ENCODE assay signal across 22 cellular contexts in genomic region chr2:21431078-21431477, GRCh38.
DNase-seq lines count a peak whose midpoint lies in the region; ATAC-seq, FAIRE-seq and TF ChIP-seq lines count a peak whose summit lies in the region.
"Had no signal": no experiment of that assay in that cellular context is flagged by ENCODE, and none has a peak within 500 bp of the region (broad histone marks: within the 10 kb centered on the region; RNA-seq: fewer than 3 reads in every experiment).

No MANE protein-coding gene starts in this region.

- peaks cover 2% of the 10 kb centered on the region for H3K27me3 Mint-ChIP-seq in neural progenitor cell (ENCODE audit: insufficient read depth, low read depth)
- no peaks in the 10 kb centered on the region for H3K27me3 Mint-ChIP-seq in natural killer cell treated with Interleukin-12 subunit alpha and Interleukin-12 subunit beta and Interleukin-15 and Interleukin-18, amount 100 ng/mL, for 72 hours
- H3K27me3 Mint-ChIP-seq: CD4-positive, alpha-beta memory T cell; IgD-negative memory B cell had no signal

- H3K4me1 Mint-ChIP-seq in neural progenitor cell: peaks cover 8% of the 10 kb centered on the region
- H3K4me1 Mint-ChIP-seq in natural killer cell treated with Interleukin-12 subunit alpha and Interleukin-12 subunit beta and Interleukin-15 and Interleukin-18, amount 100 ng/mL, for 72 hours (ENCODE audit: low read depth in 2 of 2): peaks cover 7 to 9% of the 10 kb centered on the region in 2 donors
- H3K4me1 Mint-ChIP-seq: CD14-positive monocyte; CD4-positive, alpha-beta memory T cell; IgD-negative memory B cell had no signal

- H2BK5ac ChIP-seq in H1 (ENCODE audit: low read depth, low read length): no peak overlapping the region

- POLR2A ChIA-PET in H1 (lab: Charles Lee; ENCODE audit: partially characterized antibody): no interaction called here

- H2AFZ ChIP-seq in H1 (ENCODE audit: low read length) (no peak overlapping the region), neural progenitor cell (replicated peaks) (peak overlapping the region; percentile 76)

- no peak overlapping the region for H2BK20ac ChIP-seq in H1 (ENCODE audit: low read length)

- H3K56ac ChIP-seq in H1 (replicated peaks; ENCODE audit: insufficient read length, low read depth, low read length): no peak overlapping the region

- TF ChIP-seq CTCF in H1 (IDR thresholded peaks at IDR 0.05; ENCODE audit: control extremely low read depth in 1 of 3, insufficient read depth in 1 of 3, low read depth in 1 of 3, low read length in 3 of 3) (no peak), neural progenitor cell (IDR thresholded peaks at IDR 0.05) (no peak)

- no peak overlapping the region for H3K4ac ChIP-seq in H1 (replicated peaks; ENCODE audit: insufficient read length, low read depth, low read length)

- H3F3A ChIP-seq in neural progenitor cell (ENCODE audit: low read depth): no peaks in the 10 kb centered on the region

- DNase-seq in NCI-H1105 treated with DMSO at 0.1 percent for 48 hours (lab: John Stamatoyannopoulos, UW) (peak; percentile 8), NCI-H1105 (lab: John Stamatoyannopoulos, UW) (no peak), NCI-H345 (lab: John Stamatoyannopoulos, UW) (peak; percentile 93), H1 (ENCODE audit: low read depth in 1 of 2, low spot score in 2 of 2) (no peak), neural progenitor cell (ENCODE audit: low spot score) (no peak), activated T-cell treated with anti-CD3 and anti-CD28 coated beads for 4 hours (no peak), NCI-H187 (lab: John Stamatoyannopoulos, UW) (no peak)
- no peak for DNase-seq in natural killer cell treated with Interleukin-12 subunit alpha and Interleukin-12 subunit beta and Interleukin-15 and Interleukin-18, amount 100 ng/mL, for 72 hours (ENCODE audit: low spot score)
- DNase-seq: AML-193; CD4-positive, alpha-beta memory T cell; DMS53; DND-41; EL; HCEC 1CT had no signal

- no peak overlapping the region for H3K14ac ChIP-seq in H1 (ENCODE audit: insufficient read length)

- no peak overlapping the region for H2BK120ac ChIP-seq in H1 (replicated peaks; ENCODE audit: low read depth, low read length)

- H3K23me2 ChIP-seq in H1 (ENCODE audit: low read depth, low read length): no peaks in the 10 kb centered on the region

- H3K9me3 ChIP-seq in H1 (ENCODE audit: insufficient read depth in 2 of 2, low read depth in 1 of 2, low read length in 1 of 2) (no peaks in the 10 kb centered on the region), neural progenitor cell (ENCODE audit: low read depth) (no peaks in the 10 kb centered on the region)

- no peak overlapping the region for H3K23ac ChIP-seq in H1 (ENCODE audit: insufficient read length)

- H2BK12ac ChIP-seq in H1 (ENCODE audit: low read depth, low read length): no peak overlapping the region

- H3K36me3 Mint-ChIP-seq in neural progenitor cell: no peaks in the 10 kb centered on the region
- H3K36me3 Mint-ChIP-seq in natural killer cell treated with Interleukin-12 subunit alpha and Interleukin-12 subunit beta and Interleukin-15 and Interleukin-18, amount 100 ng/mL, for 72 hours: peaks cover 9% of the 10 kb centered on the region
- H3K36me3 Mint-ChIP-seq: CD14-positive monocyte; CD4-positive, alpha-beta memory T cell; IgD-negative memory B cell had no signal

- H3K18ac ChIP-seq in H1 (ENCODE audit: extremely low read depth, low read length): no peak overlapping the region

- H3K4me3 Mint-ChIP-seq in neural progenitor cell: no peak overlapping the region
- H3K4me3 Mint-ChIP-seq in natural killer cell treated with Interleukin-12 subunit alpha and Interleukin-12 subunit beta and Interleukin-15 and Interleukin-18, amount 100 ng/mL, for 72 hours: no peak overlapping the region
- H3K4me3 Mint-ChIP-seq: CD14-positive monocyte; CD4-positive, alpha-beta memory T cell; IgD-negative memory B cell had no signal

- no peak overlapping the region for H3K27ac Mint-ChIP-seq in neural progenitor cell
- no peak overlapping the region for H3K27ac Mint-ChIP-seq in natural killer cell treated with Interleukin-12 subunit alpha and Interleukin-12 subunit beta and Interleukin-15 and Interleukin-18, amount 100 ng/mL, for 72 hours
- H3K27ac Mint-ChIP-seq: CD14-positive monocyte; CD4-positive, alpha-beta memory T cell; IgD-negative memory B cell had no signal

- no peak for TF ChIP-seq RAD21 in H1 (IDR thresholded peaks at IDR 0.05 in 1 of 2, conservative IDR thresholded peaks at IDR 0.05 in 1 of 2; ENCODE audit: low read depth in 2 of 2, low read length in 2 of 2)

- H3K79me2 ChIP-seq in H1 (ENCODE audit: control insufficient read depth in 1 of 2, insufficient read depth in 2 of 2, low read length in 2 of 2) (no peaks in the 10 kb centered on the region), neural progenitor cell (ENCODE audit: low read depth) (no peaks in the 10 kb centered on the region)

- no peak overlapping the region for H3K27ac ChIP-seq in H1 (ENCODE audit: low read depth, low read length)
- no peak overlapping the region for H3K27ac ChIP-seq in neural progenitor cell
- H3K27ac ChIP-seq: 22Rv1, A549, BLaER1 had no signal

- CTCF ChIA-PET in H1 (lab: Charles Lee; ENCODE audit: partially characterized antibody): interaction anchor here (3.6 kb wide), 1 partner anchor 9 kb away, joined by 16 read pairs; no protein-coding TSS in a partner anchor

- H3K9me3 Mint-ChIP-seq in neural progenitor cell: peaks cover 8% of the 10 kb centered on the region
- H3K9me3 Mint-ChIP-seq in natural killer cell treated with Interleukin-12 subunit alpha and Interleukin-12 subunit beta and Interleukin-15 and Interleukin-18, amount 100 ng/mL, for 72 hours: peaks cover 18% of the 10 kb centered on the region

- H3K36me3 ChIP-seq in H1 (ENCODE audit: control insufficient read depth in 2 of 4, insufficient read depth in 4 of 4, low read length in 3 of 4) (no peaks in the 10 kb centered on the region), neural progenitor cell (no peaks in the 10 kb centered on the region)
- H3K36me3 ChIP-seq: BLaER1 had no signal

- TF ChIP-seq POLR2A in H1 (IDR thresholded peaks at IDR 0.05; ENCODE audit: control extremely low read depth in 1 of 2, low read depth in 2 of 2, low read length in 2 of 2): no peak

- H3K9ac ChIP-seq in H1 (replicated peaks in 1 of 4; ENCODE audit: extremely low read depth in 1 of 4, low read depth in 3 of 4, low read length in 3 of 4) (no peak overlapping the region), neural progenitor cell (no peak overlapping the region)
- H3K9ac ChIP-seq: BLaER1 had no signal

- H4K8ac ChIP-seq in H1 (ENCODE audit: extremely low read depth, insufficient read depth, low read length): peak overlapping the region; percentile 45; the same call in 1 of the 2 replicates

- no peak overlapping the region for H3K4me3 ChIP-seq in H1 (ENCODE audit: extremely low read depth in 1 of 4, insufficient read depth in 2 of 4, low read depth in 3 of 4, low read length in 4 of 4)
- H3K4me3 ChIP-seq in neural progenitor cell: no peak overlapping the region
- H3K4me3 ChIP-seq: A549, BLaER1, GM12878 had no signal

- WGBS in H1 (ENCODE audit: extremely low coverage in 1 of 2, insufficient coverage in 1 of 2, insufficient read length in 1 of 2, insufficient replicate concordance in 2 of 2, low coverage in 1 of 2, low lambda C conversion rate in 2 of 2, missing lambda C conversion rate in 1 of 2), 2 experiments: 93% methylated on average over 5 of the region's 5 CpGs; no CpG with 5 or more reads in 1 of the 2 experiments

- TF ChIP-seq EP300 in H1 (IDR thresholded peaks at IDR 0.05; ENCODE audit: borderline replicate concordance in 1 of 2, low read depth in 2 of 2, low read length in 2 of 2): no peak

- no peak overlapping the region for H4K91ac ChIP-seq in H1 (replicated peaks; ENCODE audit: insufficient read length, low read length)

- H4K20me1 ChIP-seq in H1 (replicated peaks in 1 of 2; ENCODE audit: control insufficient read depth in 1 of 2, insufficient read depth in 2 of 2, low read length in 2 of 2) (no peaks in the 10 kb centered on the region), neural progenitor cell (ENCODE audit: low read depth) (no peaks in the 10 kb centered on the region)
- H4K20me1 ChIP-seq: BLaER1 had no signal

- no peak overlapping the region for H4K5ac ChIP-seq in H1 (ENCODE audit: insufficient read length, low read depth, low read length)

- no peak for FAIRE-seq in H1 (lab: Jason Lieb, UNC)
- FAIRE-seq: A549, GM12878, GM19239, H54 had no signal

- H3K4me1 ChIP-seq in H1 (replicated peaks in 1 of 4; ENCODE audit: control insufficient read depth in 3 of 4, insufficient read depth in 4 of 4, low read length in 3 of 4): no peaks in the 10 kb centered on the region
- H3K4me1 ChIP-seq in neural progenitor cell: no peaks in the 10 kb centered on the region
- H3K4me1 ChIP-seq: A549 had no signal

- no peak overlapping the region for H2BK15ac ChIP-seq in H1 (ENCODE audit: low read length)

- no peaks in the 10 kb centered on the region for H3K27me3 ChIP-seq in H1 (replicated peaks in 1 of 4; ENCODE audit: control insufficient read depth in 3 of 4, extremely low read depth in 1 of 4, insufficient read depth in 3 of 4, low read length in 3 of 4)
- no peaks in the 10 kb centered on the region for H3K27me3 ChIP-seq in neural progenitor cell
- H3K27me3 ChIP-seq: BLaER1 had no signal

- ATAC-seq in natural killer cell treated with Interleukin-12 subunit alpha and Interleukin-12 subunit beta and Interleukin-15 and Interleukin-18, amount 100 ng/mL, for 72 hours: no peak
- ATAC-seq: A549, GM12878 had no signal

- H2AK5ac ChIP-seq in H1 (ENCODE audit: low read depth, low read length): no peak overlapping the region

- H3K79me1 ChIP-seq in H1 (ENCODE audit: low read depth, low read length): no peaks in the 10 kb centered on the region

- H3K4me2 ChIP-seq in H1 (ENCODE audit: insufficient read depth in 1 of 2, low read depth in 2 of 2, low read length in 2 of 2) (no peak overlapping the region), neural progenitor cell (no peak overlapping the region)
- H3K4me2 ChIP-seq: A549, BLaER1 had no signal

TF ChIP-seq in H1, 55 proteins besides CTCF, POLR2A, EP300 and RAD21:
- TF ChIP-seq YY1 (IDR thresholded peaks at IDR 0.05; ENCODE audit: low read depth, low read length) (no peak), CHD2 (IDR thresholded peaks at IDR 0.05; ENCODE audit: low read length) (no peak), SIX5 (IDR thresholded peaks at IDR 0.05; ENCODE audit: low read depth, low read length) (no peak), RBBP5 (IDR thresholded peaks at IDR 0.05; ENCODE audit: borderline replicate concordance, low read depth, low read length) (no peak)
TF ChIP-seq in H1: peak in this region for 0.

Comparison
In these comparisons a context has a peak if more than half of its experiments do, and no peak if none do; other contexts are left out.
1. DNase-seq: peak in NCI-H1105 treated with DMSO at 0.1 percent for 48 hours (single experiment) and NCI-H345 (single experiment); none in NCI-H1105 (single experiment), H1 (0 of 2), neural progenitor cell (single experiment), activated T-cell treated with anti-CD3 and anti-CD28 coated beads for 4 hours (single experiment), natural killer cell treated with Interleukin-12 subunit alpha and Interleukin-12 subunit beta and Interleukin-15 and Interleukin-18, amount 100 ng/mL, for 72 hours (single experiment) and NCI-H187 (0 of 2).